In the genomic region with DNA sequence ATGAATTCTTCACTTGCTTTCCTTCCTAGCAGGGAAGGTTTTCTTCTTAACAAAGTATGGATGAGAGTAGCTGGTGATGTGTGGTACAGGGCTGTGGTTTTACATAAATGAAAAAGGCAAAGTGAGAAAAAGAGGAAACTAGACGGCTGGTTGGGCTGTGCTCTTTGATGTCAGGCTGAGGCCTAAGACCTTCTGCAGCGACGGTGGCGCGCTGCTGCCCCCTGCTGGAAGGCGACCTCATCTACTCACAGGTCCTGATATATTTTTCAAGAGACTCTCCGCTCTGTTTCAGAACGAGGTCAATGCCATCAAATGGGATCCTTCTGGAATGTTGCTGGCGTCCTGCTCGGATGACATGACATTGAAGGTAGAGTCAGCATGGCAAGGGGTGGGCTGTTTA, we compare ENCODE assay signal across 7 cellular contexts.
A peak's percentile ranks its signal among the peaks of the same experiment; 100 is the strongest.
DNase-seq lines count a peak whose midpoint lies in the region; ATAC-seq and TF ChIP-seq lines count a peak whose summit lies in the region.

No MANE protein-coding gene starts in this region.

- no peak overlapping the region for H3K4me3 ChIP-seq in mucosa of descending colon

- CTCF ChIA-PET in activated naive CD4-positive, alpha-beta T cell treated with anti-CD3 and anti-CD28 coated beads, Interleukin-2, amount 10 ng/mL, durations not matched to agents 7 days and 5 days (lab: Charles Lee), result interaction anchor here (0.6 to 3.2 kb wide), 10 partner anchors 9 to 727 kb away, joined by 3 to 24 read pairs (median 3); no protein-coding TSS in a partner anchor

- H3K9me3 Mint-ChIP-seq in activated naive CD4-positive, alpha-beta T cell treated with anti-CD3 and anti-CD28 coated beads, Interleukin-2, amount 10 ng/mL, durations not matched to agents 7 days and 5 days, result no peaks in the 10 kb centered on the region
- no peaks in the 10 kb centered on the region for H3K9me3 Mint-ChIP-seq in chondrocyte (ENCODE audit: low read depth)

- peak; percentile 74 for DNase-seq in MV-4-11 (lab: John Stamatoyannopoulos, UW)
- DNase-seq in activated naive CD4-positive, alpha-beta T cell treated with anti-CD3 and anti-CD28 coated beads, Interleukin-2, amount 10 ng/mL, durations not matched to agents 7 days and 5 days, result peak; percentile 85
- DNase-seq in mucosa of descending colon, result peak in 2 of 3 donors; percentile 82 to 86
- no peak for DNase-seq in HT-29 (ENCODE audit: low spot score)
- no peak for DNase-seq in NCI-H774 (lab: John Stamatoyannopoulos, UW)
- no peak for DNase-seq in chondrocyte (ENCODE audit: low spot score)

- H3K4me3 Mint-ChIP-seq in activated naive CD4-positive, alpha-beta T cell treated with anti-CD3 and anti-CD28 coated beads, Interleukin-2, amount 10 ng/mL, durations not matched to agents 7 days and 5 days, result no peak overlapping the region
- no peak overlapping the region for H3K4me3 Mint-ChIP-seq in chondrocyte (ENCODE audit: unreplicated experiment)

- no peaks in the 10 kb centered on the region for H3K4me1 ChIP-seq in mucosa of descending colon (ENCODE audit: low read depth)

- ATAC-seq in GM21423 (IDR thresholded peaks at IDR 0.05; ENCODE audit: unreplicated experiment) (peak; percentile 78), mucosa of descending colon (no peak)

- no peak overlapping the region for H3K27ac Mint-ChIP-seq in activated naive CD4-positive, alpha-beta T cell treated with anti-CD3 and anti-CD28 coated beads, Interleukin-2, amount 10 ng/mL, durations not matched to agents 7 days and 5 days
- no peak overlapping the region for H3K27ac Mint-ChIP-seq in chondrocyte (ENCODE audit: unreplicated experiment)

- H3K36me3 Mint-ChIP-seq in activated naive CD4-positive, alpha-beta T cell treated with anti-CD3 and anti-CD28 coated beads, Interleukin-2, amount 10 ng/mL, durations not matched to agents 7 days and 5 days, result no peaks in the 10 kb centered on the region
- H3K36me3 Mint-ChIP-seq in chondrocyte (ENCODE audit: low read depth), result no peaks in the 10 kb centered on the region

- H3K27me3 Mint-ChIP-seq in activated naive CD4-positive, alpha-beta T cell treated with anti-CD3 and anti-CD28 coated beads, Interleukin-2, amount 10 ng/mL, durations not matched to agents 7 days and 5 days, result peaks cover 11% of the 10 kb centered on the region
- no peaks in the 10 kb centered on the region for H3K27me3 Mint-ChIP-seq in chondrocyte (ENCODE audit: low read depth)

- H3K36me3 ChIP-seq in mucosa of descending colon (ENCODE audit: low read depth), result no peaks in the 10 kb centered on the region

- intact Hi-C loops in mucosa of descending colon (cut with DNase I, micrococcal nuclease), result loop anchor here in 1 of 2 donors (2.0 kb wide), 1 partner anchor 121 kb away; no protein-coding TSS in a partner anchor

- H3K9me3 ChIP-seq in mucosa of descending colon, result no peaks in the 10 kb centered on the region

- H3K4me1 Mint-ChIP-seq in activated naive CD4-positive, alpha-beta T cell treated with anti-CD3 and anti-CD28 coated beads, Interleukin-2, amount 10 ng/mL, durations not matched to agents 7 days and 5 days, result peaks cover 18% of the 10 kb centered on the region
- H3K4me1 Mint-ChIP-seq in chondrocyte (ENCODE audit: low read depth), result no peaks in the 10 kb centered on the region

- peak; percentile 40 for TF ChIP-seq CTCF in mucosa of descending colon (IDR thresholded peaks at IDR 0.05)
- TF ChIP-seq CTCF in chondrocyte (IDR thresholded peaks at IDR 0.05), result no peak

Comparison
In these comparisons a context has a peak if more than half of its experiments do, and no peak if none do; other contexts are left out.
1. DNase-seq: peak in MV-4-11 (single experiment), activated naive CD4-positive, alpha-beta T cell treated with anti-CD3 and anti-CD28 coated beads, Interleukin-2, amount 10 ng/mL, durations not matched to agents 7 days and 5 days (single experiment) and mucosa of descending colon (2 of 3); none in HT-29 (single experiment), NCI-H774 (single experiment) and chondrocyte (single experiment).